Comparison of ENCODE assay signal across 2 cellular contexts in genomic region chr12:27904-28303, GRCh38. TPM values are rescaled to one million over a fixed set of nuclear protein-coding genes. Genes with fewer than 3 reads are reported as not detected.
"Had no signal": no experiment of that assay in that cellular context is flagged by ENCODE, and none has a peak within 500 bp of the region (broad histone marks: within the 10 kb centered on the region; RNA-seq: fewer than 3 reads in every experiment).

No MANE protein-coding gene starts in this region.

RNA-seq across cellular contexts. Expression of gene IQSEC3, which starts 38.7 kb away (rescaled TPM):
- total RNA-seq: bronchial epithelial cell, chondrocyte had no signal
